Comparison of ENCODE assay signal across 8 cellular contexts in genomic region chr14:103910262-103910935, GRCh38. TPM values are rescaled to one million over a fixed set of nuclear protein-coding genes. Genes with fewer than 3 reads are reported as not detected.
DNase-seq lines count a peak whose midpoint lies in the region; ATAC-seq and TF ChIP-seq lines count a peak whose summit lies in the region.

No MANE protein-coding gene starts in this region.

- CTCF ChIA-PET in GM10248 (lab: Yijun Ruan, JAX): interaction anchor here (0.6 to 5.0 kb wide), 18 partner anchors 8 to 392 kb away, joined by 3 to 74 read pairs (median 4); partner anchors contain the start of gene RD3L

- H3K9me2 ChIP-seq in MM.1S (replicated peaks; ENCODE audit: insufficient read depth, low read length): no peaks in the 10 kb centered on the region

- intact Hi-C loops in ovary (cut with DNase I) (loop anchor here in 3 of 4 donors (2.0 to 10.0 kb wide), 3 partner anchors 102 to 336 kb away; no protein-coding TSS in a partner anchor), tibial artery (cut with DNase I; ENCODE audit: low total_unique reads) (loop anchor here (5.0 kb wide), 2 partner anchors 98 to 333 kb away; no protein-coding TSS in a partner anchor)

- no peak overlapping the region for H3K27ac ChIP-seq in MM.1S (ENCODE audit: low read length)
- H3K27ac ChIP-seq in ovary: no peak overlapping the region
- H3K27ac ChIP-seq in tibial artery: no peak overlapping the region

- TF ChIP-seq CTCF in GM10248 (IDR thresholded peaks at IDR 0.05; ENCODE audit: control extremely low read depth, extremely low read depth, low read depth, missing control alignments) (peak; percentile 82), MM.1S (IDR thresholded peaks at IDR 0.05; ENCODE audit: low read length) (peak; percentile 47), glutamatergic neuron (IDR thresholded peaks at IDR 0.05; ENCODE audit: partially characterized antibody, unreplicated experiment) (peak; percentile 78), ovary (IDR thresholded peaks at IDR 0.05) (peak; percentile 63 to 85 (median 74)), tibial artery (IDR thresholded peaks at IDR 0.05) (peak; percentile 71)

- TF ChIP-seq EP300 in ovary (IDR thresholded peaks at IDR 0.05): no peak

- H3K4me2 ChIP-seq in MM.1S (ENCODE audit: low read depth, low read length): no peak overlapping the region

- H3K4me1 Mint-ChIP-seq in glutamatergic neuron (ENCODE audit: low read depth, unreplicated experiment): peaks cover 7% of the 10 kb centered on the region

- no peak overlapping the region for H2AFZ ChIP-seq in MM.1S (ENCODE audit: low read length)

- peak overlapping the region; percentile 20 to 58 for H3K27ac Mint-ChIP-seq in activated naive CD4-positive, alpha-beta T cell treated with anti-CD3 and anti-CD28 coated beads, Interleukin-2, amount 50 U/mL, for 72 hours
- no peak overlapping the region for H3K27ac Mint-ChIP-seq in glutamatergic neuron (ENCODE audit: unreplicated experiment)

- POLR2A ChIA-PET in GM10248 (lab: Yijun Ruan, JAX): no interaction called here

- H3K79me2 ChIP-seq in MM.1S (ENCODE audit: low read length): no peaks in the 10 kb centered on the region

- H3K9ac ChIP-seq in MM.1S (ENCODE audit: low read length): no peak overlapping the region

- H3K4me1 ChIP-seq in MM.1S (ENCODE audit: low read length): no peaks in the 10 kb centered on the region
- no peaks in the 10 kb centered on the region for H3K4me1 ChIP-seq in ovary (ENCODE audit: insufficient read depth)
- H3K4me1 ChIP-seq in tibial artery: peaks cover 3 to 10% (median 7%) of the 10 kb centered on the region in 4 donors

- H3K4me3 Mint-ChIP-seq in glutamatergic neuron (ENCODE audit: unreplicated experiment): peak overlapping the region; percentile 57

- peak; percentile 82 for DNase-seq in GM10248 (ENCODE audit: extremely low spot score)
- DNase-seq in MM.1S: peak; percentile 40
- DNase-seq in SK-N-DZ (ENCODE audit: low spot score): peak; percentile 57
- peak; percentile 70 to 81 for DNase-seq in activated naive CD4-positive, alpha-beta T cell treated with anti-CD3 and anti-CD28 coated beads, Interleukin-2, amount 50 U/mL, for 72 hours (ENCODE audit: low spot score in 2 of 2)
- peak; percentile 78 for DNase-seq in glutamatergic neuron
- DNase-seq in ovary: peak; percentile 75 to 82 (median 81)
- peak; percentile 55 to 82 for DNase-seq in tibial artery
- DNase-seq in T1000 (lab: John Stamatoyannopoulos, UW): no peak

- no peak overlapping the region for H3K4me3 ChIP-seq in MM.1S (ENCODE audit: low read length)
- no peak overlapping the region for H3K4me3 ChIP-seq in ovary
- H3K4me3 ChIP-seq in tibial artery: no peak overlapping the region

- no peaks in the 10 kb centered on the region for H3K27me3 Mint-ChIP-seq in glutamatergic neuron (ENCODE audit: unreplicated experiment)

- H3F3A ChIP-seq in MM.1S (ENCODE audit: insufficient read depth, low read length): no peaks in the 10 kb centered on the region

- no peaks in the 10 kb centered on the region for H3K9me3 Mint-ChIP-seq in activated naive CD4-positive, alpha-beta T cell treated with anti-CD3 and anti-CD28 coated beads, Interleukin-2, amount 50 U/mL, for 72 hours
- peaks cover 1% of the 10 kb centered on the region for H3K9me3 Mint-ChIP-seq in glutamatergic neuron (ENCODE audit: unreplicated experiment)

- no peaks in the 10 kb centered on the region for H3K27me3 ChIP-seq in MM.1S (replicated peaks; ENCODE audit: insufficient read depth, low read length)
- no peaks in the 10 kb centered on the region for H3K27me3 ChIP-seq in ovary
- peaks cover 0 to 3% of the 10 kb centered on the region in 2 donors for H3K27me3 ChIP-seq in tibial artery

- H3K36me3 ChIP-seq in MM.1S (replicated peaks; ENCODE audit: insufficient read depth, low read length) (no peaks in the 10 kb centered on the region), ovary (no peaks in the 10 kb centered on the region), tibial artery (peaks cover 34 to 46% (median 36%) of the 10 kb centered on the region in 3 donors)

- no peaks in the 10 kb centered on the region for H3K36me3 Mint-ChIP-seq in activated naive CD4-positive, alpha-beta T cell treated with anti-CD3 and anti-CD28 coated beads, Interleukin-2, amount 50 U/mL, for 72 hours
- no peaks in the 10 kb centered on the region for H3K36me3 Mint-ChIP-seq in glutamatergic neuron (ENCODE audit: unreplicated experiment)

- TF ChIP-seq POLR2A in ovary (IDR thresholded peaks at IDR 0.05): no peak

- H3K9me3 ChIP-seq in MM.1S (replicated peaks; ENCODE audit: insufficient read depth, low read length) (no peaks in the 10 kb centered on the region), ovary (no peaks in the 10 kb centered on the region), tibial artery (no peaks in the 10 kb centered on the region)

- H4K20me1 ChIP-seq in MM.1S (ENCODE audit: insufficient read depth, low read length): no peaks in the 10 kb centered on the region

- ATAC-seq in activated naive CD4-positive, alpha-beta T cell treated with anti-CD3 and anti-CD28 coated beads, Interleukin-2, amount 50 U/mL, for 72 hours: peak; percentile 89 to 93

- WGBS in ovary, 3 donors: 19 to 22% (median 21%) methylated on average over 20 of the region's 20 CpGs

RNA-seq across cellular contexts. Expression of gene TDRD9, which starts 17.9 kb away (rescaled TPM):
- polyA plus RNA-seq in SK-N-DZ (2014; cell fraction: cytosol; rRNA removed): not detected in 2 replicates
- polyA plus RNA-seq in SK-N-DZ (2014; cell fraction: nucleus; rRNA removed): not detected in 2 replicates
- total RNA-seq in activated naive CD4-positive, alpha-beta T cell treated with anti-CD3 and anti-CD28 coated beads, Interleukin-2, amount 50 U/mL, for 72 hours: under 1 TPM; 0.10 to 0.68 TPM
- total RNA-seq in glutamatergic neuron (ENCODE audit: unreplicated experiment) (not detected), ovary (1 to 10 TPM in 2 of 7 donors, under 1 TPM in 5; 0.45 to 5.1 (median 0.83) TPM)
- 1 to 10 TPM in 1 of 2 donors, under 1 TPM in 1; 0.23 to 1.1 TPM for polyA plus RNA-seq in ovary

RNA-seq across cellular contexts. Expression of gene RD3L, which starts 31.9 kb away (rescaled TPM):
- not detected in 2 replicates for polyA plus RNA-seq in SK-N-DZ (2014; cell fraction: cytosol; rRNA removed)
- polyA plus RNA-seq in SK-N-DZ (2014; cell fraction: nucleus; rRNA removed): not detected in 2 replicates
- total RNA-seq in activated naive CD4-positive, alpha-beta T cell treated with anti-CD3 and anti-CD28 coated beads, Interleukin-2, amount 50 U/mL, for 72 hours: not detected
- total RNA-seq in glutamatergic neuron (ENCODE audit: unreplicated experiment): not detected
- not detected for total RNA-seq in ovary
- not detected for polyA plus RNA-seq in ovary
